In the genomic region with DNA sequence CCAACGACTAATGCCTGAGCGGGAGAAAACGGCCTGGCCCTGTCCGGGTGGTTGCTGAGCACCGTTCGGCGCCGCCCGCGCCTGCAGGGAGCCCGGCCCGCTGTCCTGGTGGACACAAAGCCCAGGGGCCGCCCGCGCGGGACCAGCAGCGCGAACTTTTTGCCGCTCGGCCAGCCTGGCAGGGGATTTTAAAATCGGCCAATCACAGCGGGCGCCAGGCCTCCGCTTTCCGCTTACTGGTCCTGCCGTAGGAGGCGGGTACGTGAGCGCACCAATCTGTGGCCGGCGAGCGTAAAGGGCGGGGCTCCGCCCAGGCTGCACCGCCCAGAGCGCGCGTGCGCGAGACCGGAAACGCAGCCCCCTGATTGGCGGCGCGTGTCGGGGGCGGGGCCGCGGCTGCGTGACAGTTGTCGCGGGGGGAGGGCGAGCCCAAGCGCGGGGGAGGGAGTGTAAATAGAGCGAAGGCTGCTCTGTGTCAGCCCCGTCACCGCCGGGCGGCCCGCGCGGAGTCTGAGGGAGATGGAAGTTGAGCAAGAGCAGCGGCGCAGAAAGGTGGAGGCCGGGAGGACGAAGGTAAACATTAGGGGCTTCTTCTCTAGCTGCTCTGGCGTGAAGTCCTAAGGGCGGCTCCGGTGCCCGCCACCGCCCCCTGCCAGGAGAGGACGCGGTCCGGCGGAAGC, we compare ENCODE assay signal across 1 cellular context.
TF ChIP-seq lines count a peak whose summit lies in the region.

A gene (minus strand): TSS at position 161 of the 680 bp plus-strand sequence. CDS start 1,132 bp downstream, outside the sequence.
A gene with protein sequence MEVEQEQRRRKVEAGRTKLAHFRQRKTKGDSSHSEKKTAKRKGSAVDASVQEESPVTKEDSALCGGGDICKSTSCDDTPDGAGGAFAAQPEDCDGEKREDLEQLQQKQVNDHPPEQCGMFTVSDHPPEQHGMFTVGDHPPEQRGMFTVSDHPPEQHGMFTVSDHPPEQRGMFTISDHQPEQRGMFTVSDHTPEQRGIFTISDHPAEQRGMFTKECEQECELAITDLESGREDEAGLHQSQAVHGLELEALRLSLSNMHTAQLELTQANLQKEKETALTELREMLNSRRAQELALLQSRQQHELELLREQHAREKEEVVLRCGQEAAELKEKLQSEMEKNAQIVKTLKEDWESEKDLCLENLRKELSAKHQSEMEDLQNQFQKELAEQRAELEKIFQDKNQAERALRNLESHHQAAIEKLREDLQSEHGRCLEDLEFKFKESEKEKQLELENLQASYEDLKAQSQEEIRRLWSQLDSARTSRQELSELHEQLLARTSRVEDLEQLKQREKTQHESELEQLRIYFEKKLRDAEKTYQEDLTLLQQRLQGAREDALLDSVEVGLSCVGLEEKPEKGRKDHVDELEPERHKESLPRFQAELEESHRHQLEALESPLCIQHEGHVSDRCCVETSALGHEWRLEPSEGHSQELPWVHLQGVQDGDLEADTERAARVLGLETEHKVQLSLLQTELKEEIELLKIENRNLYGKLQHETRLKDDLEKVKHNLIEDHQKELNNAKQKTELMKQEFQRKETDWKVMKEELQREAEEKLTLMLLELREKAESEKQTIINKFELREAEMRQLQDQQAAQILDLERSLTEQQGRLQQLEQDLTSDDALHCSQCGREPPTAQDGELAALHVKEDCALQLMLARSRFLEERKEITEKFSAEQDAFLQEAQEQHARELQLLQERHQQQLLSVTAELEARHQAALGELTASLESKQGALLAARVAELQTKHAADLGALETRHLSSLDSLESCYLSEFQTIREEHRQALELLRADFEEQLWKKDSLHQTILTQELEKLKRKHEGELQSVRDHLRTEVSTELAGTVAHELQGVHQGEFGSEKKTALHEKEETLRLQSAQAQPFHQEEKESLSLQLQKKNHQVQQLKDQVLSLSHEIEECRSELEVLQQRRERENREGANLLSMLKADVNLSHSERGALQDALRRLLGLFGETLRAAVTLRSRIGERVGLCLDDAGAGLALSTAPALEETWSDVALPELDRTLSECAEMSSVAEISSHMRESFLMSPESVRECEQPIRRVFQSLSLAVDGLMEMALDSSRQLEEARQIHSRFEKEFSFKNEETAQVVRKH (N-terminal part only) (plus strand): TSS at position 447 of the 680 bp plus-strand sequence. CDS start 73 bp downstream, at position 520.

TF ChIP-seq in HEK293, 187 proteins besides CTCF, POLR2A, EP300 and RAD21 (continued from another document and continues in another):
- no peak for TF ChIP-seq ZNF311 (tag by site-specific recombination; IDR thresholded peaks at IDR 0.05; ENCODE audit: borderline replicate concordance)
- TF ChIP-seq ZNF16 (tag by site-specific recombination; IDR thresholded peaks at IDR 0.05; ENCODE audit: low read depth) = no peak
- TF ChIP-seq YY1 (tag by site-specific recombination; IDR thresholded peaks at IDR 0.05) = peak; percentile 96; the same call in 1 of the 2 replicates
- TF ChIP-seq GLI2 (tag by site-specific recombination; IDR thresholded peaks at IDR 0.05; ENCODE audit: borderline replicate concordance, low read depth) = no peak; the same call in 1 of the 2 replicates
- TF ChIP-seq, protein P1, sequence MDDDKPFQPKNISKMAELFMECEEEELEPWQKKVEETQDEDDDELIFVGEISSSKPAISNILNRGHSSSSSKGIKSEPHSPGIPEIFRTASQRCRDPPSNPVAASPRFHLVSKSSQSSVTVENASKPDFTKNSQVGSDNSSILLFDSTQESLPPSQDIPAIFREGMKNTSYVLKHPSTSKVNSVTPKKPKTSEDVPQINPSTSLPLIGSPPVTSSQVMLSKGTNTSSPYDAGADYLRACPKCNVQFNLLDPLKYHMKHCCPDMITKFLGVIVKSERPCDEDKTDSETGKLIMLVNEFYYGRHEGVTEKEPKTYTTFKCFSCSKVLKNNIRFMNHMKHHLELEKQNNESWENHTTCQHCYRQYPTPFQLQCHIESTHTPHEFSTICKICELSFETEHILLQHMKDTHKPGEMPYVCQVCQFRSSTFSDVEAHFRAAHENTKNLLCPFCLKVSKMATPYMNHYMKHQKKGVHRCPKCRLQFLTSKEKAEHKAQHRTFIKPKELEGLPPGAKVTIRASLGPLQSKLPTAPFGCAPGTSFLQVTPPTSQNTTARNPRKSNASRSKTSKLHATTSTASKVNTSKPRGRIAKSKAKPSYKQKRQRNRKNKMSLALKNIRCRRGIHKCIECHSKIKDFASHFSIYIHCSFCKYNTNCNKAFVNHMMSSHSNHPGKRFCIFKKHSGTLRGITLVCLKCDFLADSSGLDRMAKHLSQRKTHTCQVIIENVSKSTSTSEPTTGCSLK (tag by site-specific recombination; IDR thresholded peaks at IDR 0.05) = no peak
- TF ChIP-seq ZNF530 (tag by site-specific recombination; IDR thresholded peaks at IDR 0.05; ENCODE audit: low read depth) = no peak
- TF ChIP-seq, protein P2, sequence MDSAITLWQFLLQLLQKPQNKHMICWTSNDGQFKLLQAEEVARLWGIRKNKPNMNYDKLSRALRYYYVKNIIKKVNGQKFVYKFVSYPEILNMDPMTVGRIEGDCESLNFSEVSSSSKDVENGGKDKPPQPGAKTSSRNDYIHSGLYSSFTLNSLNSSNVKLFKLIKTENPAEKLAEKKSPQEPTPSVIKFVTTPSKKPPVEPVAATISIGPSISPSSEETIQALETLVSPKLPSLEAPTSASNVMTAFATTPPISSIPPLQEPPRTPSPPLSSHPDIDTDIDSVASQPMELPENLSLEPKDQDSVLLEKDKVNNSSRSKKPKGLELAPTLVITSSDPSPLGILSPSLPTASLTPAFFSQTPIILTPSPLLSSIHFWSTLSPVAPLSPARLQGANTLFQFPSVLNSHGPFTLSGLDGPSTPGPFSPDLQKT (IDR thresholded peaks at IDR 0.05; ENCODE audit: borderline replicate concordance, low read depth, low read length) = no peak
- TF ChIP-seq ZNF391 (tag by site-specific recombination; IDR thresholded peaks at IDR 0.05; ENCODE audit: borderline replicate concordance, low read depth) = no peak
- TF ChIP-seq ZNF366 (tag by site-specific recombination; conservative IDR thresholded peaks at IDR 0.05) = no peak
- peak; percentile 82 for TF ChIP-seq GLIS2 (tag by site-specific recombination; IDR thresholded peaks at IDR 0.05)
- peak; percentile 19; the same call in 1 of the 2 replicates for TF ChIP-seq ZNF561 (tag by site-specific recombination; IDR thresholded peaks at IDR 0.05; ENCODE audit: borderline replicate concordance)
- no peak for TF ChIP-seq ZNF549 (tag by site-specific recombination; IDR thresholded peaks at IDR 0.05)
- TF ChIP-seq ZNF354C (tag by site-specific recombination; IDR thresholded peaks at IDR 0.05; ENCODE audit: borderline replicate concordance, low read depth) = no peak
- no peak for TF ChIP-seq SALL2 (tag by site-specific recombination; IDR thresholded peaks at IDR 0.05; ENCODE audit: borderline replicate concordance)
- no peak for TF ChIP-seq ZNF529 (tag by site-specific recombination; IDR thresholded peaks at IDR 0.05; ENCODE audit: insufficient replicate concordance)
- TF ChIP-seq ZNF701 (tag by site-specific recombination; IDR thresholded peaks at IDR 0.05) = no peak
- no peak for TF ChIP-seq ZNF433 (tag by site-specific recombination; IDR thresholded peaks at IDR 0.05; ENCODE audit: low read depth)
- no peak for TF ChIP-seq RBAK (tag by site-specific recombination; IDR thresholded peaks at IDR 0.05)
- TF ChIP-seq ZNF133 (tag by site-specific recombination; IDR thresholded peaks at IDR 0.05) = no peak
- no peak for TF ChIP-seq YY2 (tag by site-specific recombination; IDR thresholded peaks at IDR 0.05)
- TF ChIP-seq SETDB1 (IDR thresholded peaks at IDR 0.05; ENCODE audit: insufficient read length, low read length) = no peak
- TF ChIP-seq ZNF571 (tag by site-specific recombination; IDR thresholded peaks at IDR 0.05) = no peak
- TF ChIP-seq, protein P3, sequence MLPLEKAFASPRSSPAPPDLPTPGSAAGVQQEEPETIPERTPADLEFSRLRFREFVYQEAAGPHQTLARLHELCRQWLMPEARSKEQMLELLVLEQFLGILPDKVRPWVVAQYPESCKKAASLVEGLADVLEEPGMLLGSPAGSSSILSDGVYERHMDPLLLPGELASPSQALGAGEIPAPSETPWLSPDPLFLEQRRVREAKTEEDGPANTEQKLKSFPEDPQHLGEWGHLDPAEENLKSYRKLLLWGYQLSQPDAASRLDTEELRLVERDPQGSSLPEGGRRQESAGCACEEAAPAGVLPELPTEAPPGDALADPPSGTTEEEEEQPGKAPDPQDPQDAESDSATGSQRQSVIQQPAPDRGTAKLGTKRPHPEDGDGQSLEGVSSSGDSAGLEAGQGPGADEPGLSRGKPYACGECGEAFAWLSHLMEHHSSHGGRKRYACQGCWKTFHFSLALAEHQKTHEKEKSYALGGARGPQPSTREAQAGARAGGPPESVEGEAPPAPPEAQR (tag by site-specific recombination; IDR thresholded peaks at IDR 0.05) = no peak
- TF ChIP-seq, protein P4, sequence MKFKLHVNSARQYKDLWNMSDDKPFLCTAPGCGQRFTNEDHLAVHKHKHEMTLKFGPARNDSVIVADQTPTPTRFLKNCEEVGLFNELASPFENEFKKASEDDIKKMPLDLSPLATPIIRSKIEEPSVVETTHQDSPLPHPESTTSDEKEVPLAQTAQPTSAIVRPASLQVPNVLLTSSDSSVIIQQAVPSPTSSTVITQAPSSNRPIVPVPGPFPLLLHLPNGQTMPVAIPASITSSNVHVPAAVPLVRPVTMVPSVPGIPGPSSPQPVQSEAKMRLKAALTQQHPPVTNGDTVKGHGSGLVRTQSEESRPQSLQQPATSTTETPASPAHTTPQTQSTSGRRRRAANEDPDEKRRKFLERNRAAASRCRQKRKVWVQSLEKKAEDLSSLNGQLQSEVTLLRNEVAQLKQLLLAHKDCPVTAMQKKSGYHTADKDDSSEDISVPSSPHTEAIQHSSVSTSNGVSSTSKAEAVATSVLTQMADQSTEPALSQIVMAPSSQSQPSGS (tag by site-specific recombination; IDR thresholded peaks at IDR 0.05; ENCODE audit: low read depth) = no peak
- no peak for TF ChIP-seq ZNF558 (tag by site-specific recombination; IDR thresholded peaks at IDR 0.05)
- peak; percentile 98 for TF ChIP-seq ZNF324 (tag by site-specific recombination; IDR thresholded peaks at IDR 0.05)
- peak; percentile 99 for TF ChIP-seq ZXDB (tag by site-specific recombination; IDR thresholded peaks at IDR 0.05)
- TF ChIP-seq, protein P5, sequence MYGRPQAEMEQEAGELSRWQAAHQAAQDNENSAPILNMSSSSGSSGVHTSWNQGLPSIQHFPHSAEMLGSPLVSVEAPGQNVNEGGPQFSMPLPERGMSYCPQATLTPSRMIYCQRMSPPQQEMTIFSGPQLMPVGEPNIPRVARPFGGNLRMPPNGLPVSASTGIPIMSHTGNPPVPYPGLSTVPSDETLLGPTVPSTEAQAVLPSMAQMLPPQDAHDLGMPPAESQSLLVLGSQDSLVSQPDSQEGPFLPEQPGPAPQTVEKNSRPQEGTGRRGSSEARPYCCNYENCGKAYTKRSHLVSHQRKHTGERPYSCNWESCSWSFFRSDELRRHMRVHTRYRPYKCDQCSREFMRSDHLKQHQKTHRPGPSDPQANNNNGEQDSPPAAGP (tag by site-specific recombination; IDR thresholded peaks at IDR 0.05) = peak; percentile 85
- TF ChIP-seq ZSCAN30 (tag by site-specific recombination; IDR thresholded peaks at IDR 0.05) = peak; percentile 71
- no peak for TF ChIP-seq ZNF707 (tag by site-specific recombination; IDR thresholded peaks at IDR 0.05)
- TF ChIP-seq, protein P6, sequence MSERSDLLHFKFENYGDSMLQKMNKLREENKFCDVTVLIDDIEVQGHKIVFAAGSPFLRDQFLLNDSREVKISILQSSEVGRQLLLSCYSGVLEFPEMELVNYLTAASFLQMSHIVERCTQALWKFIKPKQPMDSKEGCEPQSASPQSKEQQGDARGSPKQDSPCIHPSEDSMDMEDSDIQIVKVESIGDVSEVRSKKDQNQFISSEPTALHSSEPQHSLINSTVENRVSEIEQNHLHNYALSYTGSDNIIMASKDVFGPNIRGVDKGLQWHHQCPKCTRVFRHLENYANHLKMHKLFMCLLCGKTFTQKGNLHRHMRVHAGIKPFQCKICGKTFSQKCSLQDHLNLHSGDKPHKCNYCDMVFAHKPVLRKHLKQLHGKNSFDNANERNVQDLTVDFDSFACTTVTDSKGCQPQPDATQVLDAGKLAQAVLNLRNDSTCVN (tag by site-specific recombination; optimal IDR thresholded peaks at IDR 0.05) = peak; percentile 100
- TF ChIP-seq ZNF266 (tag by site-specific recombination; IDR thresholded peaks at IDR 0.05; ENCODE audit: low read depth) = no peak
- no peak for TF ChIP-seq ZNF292 (tag by site-specific recombination; IDR thresholded peaks at IDR 0.05; ENCODE audit: borderline replicate concordance, low read depth)
- no peak for TF ChIP-seq ZNF510 (tag by site-specific recombination; IDR thresholded peaks at IDR 0.05; ENCODE audit: insufficient replicate concordance)
- no peak for TF ChIP-seq HOXD13 (CRISPR knock-in tag; IDR thresholded peaks at IDR 0.05; ENCODE audit: borderline replicate concordance)
- TF ChIP-seq ZNF248 (tag by site-specific recombination; IDR thresholded peaks at IDR 0.05) = no peak
- TF ChIP-seq, protein P7, sequence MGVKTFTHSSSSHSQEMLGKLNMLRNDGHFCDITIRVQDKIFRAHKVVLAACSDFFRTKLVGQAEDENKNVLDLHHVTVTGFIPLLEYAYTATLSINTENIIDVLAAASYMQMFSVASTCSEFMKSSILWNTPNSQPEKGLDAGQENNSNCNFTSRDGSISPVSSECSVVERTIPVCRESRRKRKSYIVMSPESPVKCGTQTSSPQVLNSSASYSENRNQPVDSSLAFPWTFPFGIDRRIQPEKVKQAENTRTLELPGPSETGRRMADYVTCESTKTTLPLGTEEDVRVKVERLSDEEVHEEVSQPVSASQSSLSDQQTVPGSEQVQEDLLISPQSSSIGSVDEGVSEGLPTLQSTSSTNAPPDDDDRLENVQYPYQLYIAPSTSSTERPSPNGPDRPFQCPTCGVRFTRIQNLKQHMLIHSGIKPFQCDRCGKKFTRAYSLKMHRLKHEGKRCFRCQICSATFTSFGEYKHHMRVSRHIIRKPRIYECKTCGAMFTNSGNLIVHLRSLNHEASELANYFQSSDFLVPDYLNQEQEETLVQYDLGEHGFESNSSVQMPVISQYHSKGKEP (tag by site-specific recombination; IDR thresholded peaks at IDR 0.05) = peak; percentile 69; the same call in 1 of the 2 replicates
- TF ChIP-seq, protein P8, sequence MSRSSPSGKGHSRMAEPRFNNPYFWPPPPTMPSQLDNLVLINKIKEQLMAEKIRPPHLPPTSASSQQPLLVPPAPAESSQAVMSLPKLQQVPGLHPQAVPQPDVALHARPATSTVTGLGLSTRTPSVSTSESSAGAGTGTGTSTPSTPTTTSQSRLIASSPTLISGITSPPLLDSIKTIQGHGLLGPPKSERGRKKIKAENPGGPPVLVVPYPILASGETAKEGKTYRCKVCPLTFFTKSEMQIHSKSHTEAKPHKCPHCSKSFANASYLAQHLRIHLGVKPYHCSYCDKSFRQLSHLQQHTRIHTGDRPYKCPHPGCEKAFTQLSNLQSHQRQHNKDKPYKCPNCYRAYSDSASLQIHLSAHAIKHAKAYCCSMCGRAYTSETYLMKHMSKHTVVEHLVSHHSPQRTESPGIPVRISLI (tag by site-specific recombination; IDR thresholded peaks at IDR 0.05) = peak; percentile 75; the same call in 1 of the 2 replicates
- no peak for TF ChIP-seq MEIS1 (CRISPR knock-in tag; IDR thresholded peaks at IDR 0.05; ENCODE audit: borderline replicate concordance)
- 0 out of 2 replicates have a peak, but pooled peaks have one; percentile 64 for TF ChIP-seq ZNF239 (tag by site-specific recombination; IDR thresholded peaks at IDR 0.05)
- TF ChIP-seq ZNF416 (tag by site-specific recombination; IDR thresholded peaks at IDR 0.05) = no peak
- no peak for TF ChIP-seq ZNF501 (tag by site-specific recombination; IDR thresholded peaks at IDR 0.05)
- TF ChIP-seq ZNF112 (tag by site-specific recombination; IDR thresholded peaks at IDR 0.05) = no peak
- TF ChIP-seq ZNF677 (tag by site-specific recombination; IDR thresholded peaks at IDR 0.05) = 0 out of 2 replicates have a peak, but pooled peaks have one; percentile 3
